ENCODE assay signal across 36 cellular contexts in the genomic region with DNA sequence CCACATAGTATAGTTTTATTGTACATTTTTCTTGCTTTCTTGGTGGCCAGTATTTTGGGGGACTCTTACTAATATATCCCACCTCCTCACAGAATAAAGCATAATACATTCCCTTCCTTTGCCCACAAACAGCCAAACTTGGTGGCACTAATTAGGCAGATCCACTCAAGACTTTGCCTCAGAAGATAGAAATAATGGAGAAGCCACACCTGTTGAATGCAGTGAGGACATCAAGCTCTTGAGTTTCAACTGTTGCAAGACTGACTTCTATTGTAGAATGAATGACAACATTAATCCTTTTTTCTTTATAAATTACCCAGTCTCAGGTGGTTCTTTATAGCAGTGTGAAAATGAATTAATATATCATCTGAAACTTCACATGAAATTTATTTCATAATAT.
"Had no signal": no experiment of that assay in that cellular context is flagged by ENCODE, and none has a peak within 500 bp of the region (broad histone marks: within the 10 kb centered on the region; RNA-seq: fewer than 3 reads in every experiment).

No MANE protein-coding gene starts in this region.

- DNase-seq: Karpas-422, Kasumi-1, MG63, MM.1S, MV-4-11, NCI-H1048, NCI-H1092, NCI-H1092 treated with DMSO at 0.1 percent for 48 hours, NCI-H1105, NCI-H1105 treated with DMSO at 0.1 percent for 48 hours, NCI-H1417, NCI-H1417 treated with DMSO at 0.1 percent for 48 hours, NCI-H1436, NCI-H1436 treated with DMSO at 0.1 percent for 48 hours, NCI-H146, NCI-H1694, NCI-H1694 treated with DMSO at 0.1 percent for 48 hours, NCI-H187, NCI-H187 treated with DMSO at 0.1 percent for 48 hours, NCI-H1930, NCI-H2029, NCI-H2029 treated with DMSO at 0.1 percent for 48 hours, NCI-H2081, NCI-H2081 treated with DMSO at 0.1 percent for 48 hours, NCI-H2107, NCI-H2171, NCI-H2171 treated with DMSO at 0.1 percent for 48 hours, NCI-H2227 treated with DMSO at 0.1 percent for 48 hours, NCI-H226, NCI-H345, NCI-H446, NCI-H446 treated with DMSO at 0.1 percent for 48 hours, NCI-H510A, NCI-H510A treated with DMSO at 0.1 percent for 48 hours, NCI-H524 had no signal

- H3K9me3 ChIP-seq: MG63 had no signal

- H3K27ac ChIP-seq: KMS-11 had no signal

- H3K27me3 ChIP-seq: MG63 had no signal

- H3K4me3 ChIP-seq: MG63 had no signal

- H3K36me3 ChIP-seq: MG63 had no signal
